In genomic region chr1:206204159-206204511, GRCh38 we compare ENCODE assay signal across 8 cellular contexts. TPM values are rescaled to one million over a fixed set of nuclear protein-coding genes. Genes with fewer than 3 reads are reported as not detected.
DNase-seq lines count a peak whose midpoint lies in the region; ATAC-seq, FAIRE-seq and TF ChIP-seq lines count a peak whose summit lies in the region.
"Not testable (repeated sequence)": the region's sequence is repeated elsewhere in the genome, so short reads cannot be mapped to it uniquely, and the experiment has no call there.

No MANE protein-coding gene starts in this region.

- FAIRE-seq in bronchial epithelial cell (lab: Jason Lieb, UNC) = not testable (repeated sequence)

- H3K9me2 ChIP-seq in OCI-LY1 (ENCODE audit: low read depth, low read length) = not testable (repeated sequence)

- H3K9me3 ChIP-seq in OCI-LY1 (ENCODE audit: low read length); mononuclear cell (ENCODE audit: low read depth, low read length); skeletal muscle satellite cell (replicated peaks; ENCODE audit: low read length); vagina: not testable (repeated sequence)

- H3K27me3 ChIP-seq in GM06990 (replicated peaks; ENCODE audit: control insufficient read depth, insufficient read depth, low read length); OCI-LY1 (ENCODE audit: insufficient read depth, low read length); bronchial epithelial cell (ENCODE audit: control insufficient read depth, insufficient read depth, low read length); mononuclear cell (ENCODE audit: insufficient read depth, low read length); skeletal muscle satellite cell (ENCODE audit: control insufficient read depth, insufficient read depth, low read length); vagina: not testable (repeated sequence)

- DNase-seq in GM06990 (ENCODE audit: extremely low read depth, insufficient read length); bronchial epithelial cell (ENCODE audit: low read depth); vagina (ENCODE audit: extremely low spot score in 2 of 2): not testable (repeated sequence)
- DNase-seq in activated T-cell treated with anti-CD3 and anti-CD28 coated beads for 48 hours (ENCODE audit: low read depth) (peak; percentile 8), Right ventricle myocardium inferior (ENCODE audit: missing footprints) (peak; percentile 51)

- peak overlapping the region; percentile 54 for H3K4me3 ChIP-seq in GM06990 (replicated peaks; ENCODE audit: low read depth, low read length)
- peak overlapping the region; percentile 57 for H3K4me3 ChIP-seq in OCI-LY1 (ENCODE audit: low read depth, low read length, poor library complexity, severe bottlenecking)
- H3K4me3 ChIP-seq in bronchial epithelial cell (ENCODE audit: low read depth, low read length) = peak overlapping the region; percentile 37
- H3K4me3 ChIP-seq in mononuclear cell (ENCODE audit: low read length) = peak overlapping the region; percentile 23
- peak overlapping the region; percentile 68 for H3K4me3 ChIP-seq in skeletal muscle satellite cell (ENCODE audit: low read length)
- H3K4me3 ChIP-seq in vagina = peak overlapping the region in 1 of 2 donors; percentile 49

- not testable (repeated sequence) for H3K4me2 ChIP-seq in OCI-LY1 (ENCODE audit: low read length)
- peak overlapping the region; percentile 61 for H3K4me2 ChIP-seq in skeletal muscle satellite cell (ENCODE audit: low read length)

- H3F3A ChIP-seq in OCI-LY1 (ENCODE audit: insufficient read depth, low read length) = not testable (repeated sequence)

- not testable (repeated sequence) for H2AFZ ChIP-seq in OCI-LY1 (ENCODE audit: low read length)

- TF ChIP-seq POLR2A in vagina (IDR thresholded peaks at IDR 0.05) = not testable (repeated sequence)

- not testable (repeated sequence) for H3K36me3 ChIP-seq in GM06990 (ENCODE audit: control insufficient read depth, insufficient read depth, low read length); OCI-LY1 (ENCODE audit: insufficient read depth, low read length); bronchial epithelial cell (ENCODE audit: control insufficient read depth, insufficient read depth, low read length); skeletal muscle satellite cell (ENCODE audit: insufficient read depth, low read length); vagina

- not testable (repeated sequence) for H3K9ac ChIP-seq in OCI-LY1 (ENCODE audit: low read length)
- peak overlapping the region; percentile 47 for H3K9ac ChIP-seq in skeletal muscle satellite cell (ENCODE audit: low read depth, low read length)

- ATAC-seq in Right ventricle myocardium inferior = not testable (repeated sequence)

- TF ChIP-seq CTCF in GM06990 (IDR thresholded peaks at IDR 0.05; ENCODE audit: insufficient read depth, low read length, poor library complexity, severe bottlenecking); OCI-LY1 (IDR thresholded peaks at IDR 0.05; ENCODE audit: low read length); bronchial epithelial cell (IDR thresholded peaks at IDR 0.05; ENCODE audit: insufficient read depth, low read length, severe bottlenecking); vagina (IDR thresholded peaks at IDR 0.05): not testable (repeated sequence)

- intact Hi-C loops in Right ventricle myocardium inferior (cut with DNase I); vagina (cut with DNase I): not testable (repeated sequence)

- not testable (repeated sequence) for H3K79me2 ChIP-seq in OCI-LY1 (ENCODE audit: insufficient read depth, low read length)

- H3K27ac ChIP-seq in OCI-LY1 (ENCODE audit: low read depth, low read length, poor library complexity, severe bottlenecking) = not testable (repeated sequence)
- H3K27ac ChIP-seq in vagina = peak overlapping the region; percentile 48

- H3K4me1 ChIP-seq in OCI-LY1 (ENCODE audit: insufficient read depth, low read length, severe bottlenecking); mononuclear cell (ENCODE audit: insufficient read depth, low read length); skeletal muscle satellite cell (ENCODE audit: control insufficient read depth, insufficient read depth, low read length); vagina: not testable (repeated sequence)

- H4K20me1 ChIP-seq in OCI-LY1 (ENCODE audit: insufficient read depth, low read length) = not testable (repeated sequence)

RNA-seq across cellular contexts. Expression of gene SRGAP2, which starts 0.8 kb away (rescaled TPM):
- total RNA-seq in bronchial epithelial cell (9.2 and 28.5 TPM in 2 replicates), Right ventricle myocardium inferior (20.7 TPM), mononuclear cell (30.2 TPM), vagina (60.2 TPM)
- total RNA-seq in skeletal muscle satellite cell (2012; rRNA removed) = 40.6 and 48.9 TPM in 2 replicates

RNA-seq across cellular contexts. Expression of gene FAM72A, which starts 1.5 kb away (rescaled TPM):
- 0.64 TPM in 1 of 2 replicates, not detected in the other for total RNA-seq in bronchial epithelial cell
- total RNA-seq in Right ventricle myocardium inferior = 1.6 TPM
- total RNA-seq in mononuclear cell = 1.9 TPM
- total RNA-seq in skeletal muscle satellite cell (2012; rRNA removed) = 2.4 and 5.3 TPM in 2 replicates
- total RNA-seq in vagina = 2.0 TPM
